8 cellular contexts compared by ENCODE assay signal in genomic region chr11:115501895-115502589, GRCh38. TPM values are rescaled to one million over a fixed set of nuclear protein-coding genes. Genes with fewer than 3 reads are reported as not detected.
DNase-seq lines count a peak whose midpoint lies in the region; FAIRE-seq and TF ChIP-seq lines count a peak whose summit lies in the region.

No MANE protein-coding gene starts in this region.

- peaks cover 36% of the 10 kb centered on the region for H3K27me3 Mint-ChIP-seq in activated T-helper 2 cell treated with anti-CD3 and anti-CD28 coated beads, Interferon-gamma antibody, Interleukin-2, Interleukin-4, amounts not matched to agents 10 μg/mL and 5 μg/mL and 100 μg/mL, durations not matched to agents 14 hours and 24 hours and 36 hours (ENCODE audit: low read depth)

- peak; percentile 4 for DNase-seq in stimulated activated CD4-positive, alpha-beta T cell treated with anti-CD3 and anti-CD28 coated beads, Interleukin-1b, Interleukin-23, amount 100 ng/mL, for 48 hours
- DNase-seq in stimulated activated CD4-positive, alpha-beta T cell treated with anti-CD3 and anti-CD28 coated beads, Interleukin-2, amount 100 ng/mL, for 48 hours: no peak
- DNase-seq in Peyer's patch (no peak), keratinocyte (ENCODE audit: low read depth, low spot score) (no peak), tibial nerve (ENCODE audit: low spot score in 2 of 2) (no peak), NCI-H226 (no peak), GM19240 (ENCODE audit: insufficient read length, low spot score) (no peak)
- no peak for DNase-seq in activated T-helper 2 cell treated with anti-CD3 and anti-CD28 coated beads, Interferon-gamma antibody, Interleukin-2, Interleukin-4, amounts not matched to agents 10 μg/mL and 5 μg/mL and 100 μg/mL, durations not matched to agents 14 hours and 24 hours and 36 hours (ENCODE audit: low spot score)

- no peaks in the 10 kb centered on the region for H3K9me3 Mint-ChIP-seq in activated T-helper 2 cell treated with anti-CD3 and anti-CD28 coated beads, Interferon-gamma antibody, Interleukin-2, Interleukin-4, amounts not matched to agents 10 μg/mL and 5 μg/mL and 100 μg/mL, durations not matched to agents 14 hours and 24 hours and 36 hours

- intact Hi-C loops in activated T-helper 2 cell treated with anti-CD3 and anti-CD28 coated beads, Interferon-gamma antibody, Interleukin-2, Interleukin-4, amounts not matched to agents 10 μg/mL and 5 μg/mL and 100 μg/mL, durations not matched to agents 14 hours and 24 hours and 36 hours (cut with micrococcal nuclease): no loop called here

- 16 to 19% methylated on average over 22 of the region's 22 CpGs for WGBS in tibial nerve, 2 donors

- no peak for TF ChIP-seq EP300 in tibial nerve (IDR thresholded peaks at IDR 0.05)

- H3K4me3 Mint-ChIP-seq in activated T-helper 2 cell treated with anti-CD3 and anti-CD28 coated beads, Interferon-gamma antibody, Interleukin-2, Interleukin-4, amounts not matched to agents 10 μg/mL and 5 μg/mL and 100 μg/mL, durations not matched to agents 14 hours and 24 hours and 36 hours (ENCODE audit: low read depth): no peak overlapping the region

- dilution Hi-C loops in keratinocyte (cut with MboI; ENCODE audit: extremely low pct_ligation_motif_present, low sequenced_read_pairs): no loop called here

- peak overlapping the region; percentile 44 for H3K9ac ChIP-seq in keratinocyte (ENCODE audit: control insufficient read depth, extremely low read depth, insufficient read depth, low read length)

- no peaks in the 10 kb centered on the region for H4K20me1 ChIP-seq in keratinocyte (ENCODE audit: control insufficient read depth, extremely low read depth, insufficient read depth, low read length)

- no peaks in the 10 kb centered on the region for H3K79me2 ChIP-seq in keratinocyte (ENCODE audit: control insufficient read depth, insufficient read depth, low read length)

- peak; percentile 60 for FAIRE-seq in keratinocyte (lab: Jason Lieb, UNC)

- no peaks in the 10 kb centered on the region for H3K36me3 Mint-ChIP-seq in activated T-helper 2 cell treated with anti-CD3 and anti-CD28 coated beads, Interferon-gamma antibody, Interleukin-2, Interleukin-4, amounts not matched to agents 10 μg/mL and 5 μg/mL and 100 μg/mL, durations not matched to agents 14 hours and 24 hours and 36 hours (ENCODE audit: low read depth)

- peaks cover 0 to 25% (median 9%) of the 10 kb centered on the region in 4 donors for H3K4me1 ChIP-seq in Peyer's patch
- H3K4me1 ChIP-seq in keratinocyte (ENCODE audit: control insufficient read depth, extremely low read depth, insufficient read depth, low read length): peaks cover 22% of the 10 kb centered on the region
- peaks cover 0 to 54% (median 8%) of the 10 kb centered on the region in 4 donors for H3K4me1 ChIP-seq in tibial nerve

- no peak overlapping the region for H3K27ac ChIP-seq in Peyer's patch
- no peak overlapping the region for H3K27ac ChIP-seq in keratinocyte (ENCODE audit: control insufficient read depth, insufficient read depth, low read length)
- peak overlapping the region; percentile 76 to 89 (median 84) for H3K27ac ChIP-seq in tibial nerve

- peak overlapping the region; percentile 42 to 72 (median 51) for H3K4me3 ChIP-seq in Peyer's patch
- peak overlapping the region in 2 of 3 experiments; percentile 67 to 76 for H3K4me3 ChIP-seq in keratinocyte (ENCODE audit: control insufficient read depth in 2 of 3, extremely low read depth in 1 of 3, insufficient read depth in 2 of 3, low read depth in 1 of 3, low read length in 3 of 3)
- H3K4me3 ChIP-seq in tibial nerve: peak overlapping the region; percentile 50 to 62 (median 60)

- H3K4me2 ChIP-seq in keratinocyte (ENCODE audit: control insufficient read depth, extremely low read depth, insufficient read depth, low read depth, low read length): peak overlapping the region; percentile 90

- peaks cover 5% of the 10 kb centered on the region for H3K4me1 Mint-ChIP-seq in activated T-helper 2 cell treated with anti-CD3 and anti-CD28 coated beads, Interferon-gamma antibody, Interleukin-2, Interleukin-4, amounts not matched to agents 10 μg/mL and 5 μg/mL and 100 μg/mL, durations not matched to agents 14 hours and 24 hours and 36 hours (ENCODE audit: low read depth)

- H3K36me3 ChIP-seq in Peyer's patch: no peaks in the 10 kb centered on the region
- H3K36me3 ChIP-seq in keratinocyte (ENCODE audit: control insufficient read depth in 2 of 2, extremely low read depth in 1 of 2, insufficient read depth in 2 of 2, low read length in 2 of 2): no peaks in the 10 kb centered on the region
- no peaks in the 10 kb centered on the region for H3K36me3 ChIP-seq in tibial nerve

- no peak overlapping the region for H3K27ac Mint-ChIP-seq in activated T-helper 2 cell treated with anti-CD3 and anti-CD28 coated beads, Interferon-gamma antibody, Interleukin-2, Interleukin-4, amounts not matched to agents 10 μg/mL and 5 μg/mL and 100 μg/mL, durations not matched to agents 14 hours and 24 hours and 36 hours

- TF ChIP-seq POLR2A in Peyer's patch (IDR thresholded peaks at IDR 0.05) (no peak), tibial nerve (IDR thresholded peaks at IDR 0.05) (no peak)

- no peaks in the 10 kb centered on the region for H3K9me3 ChIP-seq in Peyer's patch
- H3K9me3 ChIP-seq in keratinocyte (ENCODE audit: control insufficient read depth, low read depth, low read length): no peaks in the 10 kb centered on the region
- no peaks in the 10 kb centered on the region for H3K9me3 ChIP-seq in tibial nerve

- H2AFZ ChIP-seq in keratinocyte (ENCODE audit: control insufficient read depth, low read length): peak overlapping the region; percentile 46

- TF ChIP-seq CTCF in Peyer's patch (IDR thresholded peaks at IDR 0.05) (no peak), keratinocyte (optimal IDR thresholded peaks at IDR 0.05 in 1 of 3, IDR thresholded peaks at IDR 0.05 in 1 of 3, conservative IDR thresholded peaks at IDR 0.05 in 1 of 3; ENCODE audit: extremely low read depth in 1 of 3, insufficient read depth in 2 of 3, low read length in 3 of 3) (no peak), tibial nerve (IDR thresholded peaks at IDR 0.05) (no peak)

- H3K9me1 ChIP-seq in keratinocyte (ENCODE audit: control insufficient read depth, extremely low read depth, insufficient read depth, low read length): no peaks in the 10 kb centered on the region

- H3K27me3 ChIP-seq in Peyer's patch: no peaks in the 10 kb centered on the region
- peaks cover 12% of the 10 kb centered on the region for H3K27me3 ChIP-seq in keratinocyte (ENCODE audit: control insufficient read depth, extremely low read depth, insufficient read depth, low read length)
- H3K27me3 ChIP-seq in tibial nerve: peaks cover 0 to 21% of the 10 kb centered on the region in 2 donors

RNA-seq across cellular contexts. Expression of gene CADM1, which starts 2.2 kb away (rescaled TPM):
- total RNA-seq in Peyer's patch: 1 to 10 TPM in 2 of 4 donors, under 1 TPM in 2; 0.38 to 8.3 (median 2.5) TPM
- 6.9 to 9.5 TPM (median 8.3 TPM) in 3 replicates for polyA plus RNA-seq in keratinocyte
- 7.0 TPM for polyA plus RNA-seq in keratinocyte (2011; ENCODE audit: low read depth)
- 3.5 and 7.5 TPM in 2 replicates for polyA plus RNA-seq in keratinocyte (2011; cell fraction: cytosol; rRNA removed)
- 9.4 and 11.9 TPM in 2 replicates for polyA plus RNA-seq in keratinocyte (2011; cell fraction: nucleus; rRNA removed)
- 7.0 and 7.4 TPM in 2 replicates for polyA plus RNA-seq in keratinocyte (2012; ENCODE audit: low replicate concordance)
- polyA minus RNA-seq in keratinocyte: 7.8 to 26.4 TPM (median 8.9 TPM) in 3 replicates
- polyA minus RNA-seq in keratinocyte (2011; cell fraction: cytosol; rRNA and poly(A)+ RNA removed): 4.6 TPM
- polyA minus RNA-seq in keratinocyte (2011; cell fraction: nucleus; rRNA and poly(A)+ RNA removed): 14.8 and 21.3 TPM in 2 replicates
- total RNA-seq in tibial nerve: 10 to 100 TPM; 17.1 to 49.8 (median 30.7) TPM
- total RNA-seq in activated T-helper 2 cell treated with anti-CD3 and anti-CD28 coated beads, Interferon-gamma antibody, Interleukin-2, Interleukin-4, amounts not matched to agents 10 μg/mL and 5 μg/mL and 100 μg/mL, durations not matched to agents 14 hours and 24 hours and 36 hours: 1.7 and 2.9 TPM in 2 replicates

Comparison
In these comparisons a context has a peak if more than half of its experiments do, and no peak if none do; other contexts are left out.
1. H3K27ac ChIP-seq: peak in tibial nerve (4 of 4); none in Peyer's patch (0 of 4) and keratinocyte (single experiment).
2. Peak in every context shown above with its lines, with median percentiles within 50 percentile points of each other: H3K4me3 ChIP-seq.